17 cellular contexts compared by ENCODE assay signal in genomic region chr18:12334280-12335262, GRCh38. TPM values are rescaled to one million over a fixed set of nuclear protein-coding genes. Genes with fewer than 3 reads are reported as not detected.
DNase-seq lines count a peak whose midpoint lies in the region; ATAC-seq and TF ChIP-seq lines count a peak whose summit lies in the region.
"Had no signal": no experiment of that assay in that cellular context is flagged by ENCODE, and none has a peak within 500 bp of the region (broad histone marks: within the 10 kb centered on the region; RNA-seq: fewer than 3 reads in every experiment).

No MANE protein-coding gene starts in this region.

- TF ChIP-seq POLR2A in gastroesophageal sphincter (IDR thresholded peaks at IDR 0.05) = no peak

- peaks cover 10% of the 10 kb centered on the region for H3K4me1 ChIP-seq in NT2/D1 (ENCODE audit: insufficient read depth, insufficient read length)
- peaks cover 5 to 33% (median 10%) of the 10 kb centered on the region in 3 donors for H3K4me1 ChIP-seq in gastroesophageal sphincter

- no peaks in the 10 kb centered on the region for H3K4me1 Mint-ChIP-seq in memory B cell

- TF ChIP-seq CTCF in gastroesophageal sphincter (IDR thresholded peaks at IDR 0.05) = no peak

- H3K27ac ChIP-seq in gastroesophageal sphincter = peak overlapping the region in 3 of 4 donors; percentile 20 to 38 (median 25)
- H3K27ac ChIP-seq: hepatocyte had no signal

- ATAC-seq in gastroesophageal sphincter (no peak), memory B cell (ENCODE audit: low read depth) (no peak), HG02571 (IDR thresholded peaks at IDR 0.05; ENCODE audit: unreplicated experiment) (no peak), HG03469 (IDR thresholded peaks at IDR 0.05; ENCODE audit: unreplicated experiment) (no peak)

- no peaks in the 10 kb centered on the region for H3K27me3 Mint-ChIP-seq in memory B cell
- H3K27me3 Mint-ChIP-seq: activated CD4-positive, alpha-beta memory T cell treated with anti-CD3 and anti-CD28 coated beads for 36 hours; natural killer cell treated with Interleukin-12 subunit alpha and Interleukin-12 subunit beta and Interleukin-15 and Interleukin-18, amount 100 ng/mL, for 72 hours had no signal

- no peak for TF ChIP-seq EP300 in gastroesophageal sphincter (IDR thresholded peaks at IDR 0.05)

- DNase-seq in G401 (ENCODE audit: low spot score) (peak; percentile 37), NT2/D1 (ENCODE audit: low read depth, low spot score) (no peak), memory B cell (ENCODE audit: low spot score in 2 of 2) (no peak), 8988T (no peak), KBM-7 (no peak)
- DNase-seq: activated CD4-positive, alpha-beta memory T cell treated with anti-CD3 and anti-CD28 coated beads for 36 hours; anterior cingulate cortex; dermis blood vessel endothelial cell; NCI-H1436; NCI-H510A; OCI-M1 had no signal

- peaks cover 32% of the 10 kb centered on the region for H3K36me3 ChIP-seq in NT2/D1 (ENCODE audit: insufficient read depth, insufficient read length, low read length)
- peaks cover 0 to 85% of the 10 kb centered on the region in 2 donors for H3K36me3 ChIP-seq in gastroesophageal sphincter

- peaks cover 34% of the 10 kb centered on the region for H3K36me3 Mint-ChIP-seq in memory B cell

- H3K9me3 Mint-ChIP-seq in memory B cell = no peaks in the 10 kb centered on the region
- H3K9me3 Mint-ChIP-seq: activated CD4-positive, alpha-beta memory T cell treated with anti-CD3 and anti-CD28 coated beads for 36 hours; activated T-helper 2 cell treated with anti-CD3 and anti-CD28 coated beads, Interferon-gamma antibody, Interleukin-2, Interleukin-4, amounts not matched to agents 10 μg/mL and 5 μg/mL and 100 μg/mL, durations not matched to agents 14 hours and 24 hours and 36 hours; natural killer cell treated with Interleukin-12 subunit alpha and Interleukin-12 subunit beta and Interleukin-15 and Interleukin-18, amount 100 ng/mL, for 72 hours had no signal

- H3K4me3 Mint-ChIP-seq in memory B cell = no peak overlapping the region
- H3K4me3 Mint-ChIP-seq: activated CD4-positive, alpha-beta memory T cell treated with anti-CD3 and anti-CD28 coated beads for 36 hours; natural killer cell treated with Interleukin-12 subunit alpha and Interleukin-12 subunit beta and Interleukin-15 and Interleukin-18, amount 100 ng/mL, for 72 hours had no signal

- H3K27me3 ChIP-seq in NT2/D1 (ENCODE audit: insufficient read depth, insufficient read length) = no peaks in the 10 kb centered on the region
- no peaks in the 10 kb centered on the region for H3K27me3 ChIP-seq in gastroesophageal sphincter
- H3K27me3 ChIP-seq: hepatocyte had no signal

- H3K9me3 ChIP-seq in NT2/D1 (ENCODE audit: insufficient read depth, low read length) (no peaks in the 10 kb centered on the region), gastroesophageal sphincter (no peaks in the 10 kb centered on the region)

- H3K27ac Mint-ChIP-seq in memory B cell = peak overlapping the region; percentile 4
- H3K27ac Mint-ChIP-seq: activated CD4-positive, alpha-beta memory T cell treated with anti-CD3 and anti-CD28 coated beads for 36 hours; activated T-helper 2 cell treated with anti-CD3 and anti-CD28 coated beads, Interferon-gamma antibody, Interleukin-2, Interleukin-4, amounts not matched to agents 10 μg/mL and 5 μg/mL and 100 μg/mL, durations not matched to agents 14 hours and 24 hours and 36 hours; natural killer cell treated with Interleukin-12 subunit alpha and Interleukin-12 subunit beta and Interleukin-15 and Interleukin-18, amount 100 ng/mL, for 72 hours had no signal

- in situ Hi-C loops in G401 (cut with HindIII; ENCODE audit: low sequenced_read_pairs) (no loop called here), KBM-7 (cut with MboI; ENCODE audit: low pct_unique_long_range_greater_than_20kb, low sequenced_read_pairs) (no loop called here)

- WGBS in gastroesophageal sphincter (ENCODE audit: low coverage in 1 of 2), 2 donors = 57 to 58% methylated on average over 4 of the region's 6 CpGs

- peak overlapping the region; percentile 26 for H3K9ac ChIP-seq in NT2/D1 (ENCODE audit: insufficient read length, low read depth)

- H3K4me3 ChIP-seq in NT2/D1 (ENCODE audit: insufficient read length, low read depth) = no peak overlapping the region
- no peak overlapping the region for H3K4me3 ChIP-seq in gastroesophageal sphincter
- H3K4me3 ChIP-seq: hepatocyte had no signal

RNA-seq across cellular contexts. Expression of gene TUBB6, which starts 26.5 kb away (rescaled TPM):
- total RNA-seq in G401 (2014; rRNA removed; shearing (Covaris generic)) = 734 and 738 TPM in 2 replicates
- total RNA-seq in gastroesophageal sphincter = 100 to 1,000 TPM; 398 to 983 (median 654) TPM

RNA-seq across cellular contexts. Expression of gene AFG3L2, which starts 42.5 kb away (rescaled TPM):
- 84.5 and 107 TPM in 2 replicates for total RNA-seq in G401 (2014; rRNA removed; shearing (Covaris generic))
- 10 to 100 TPM; 38.4 to 52.9 (median 40.8) TPM for total RNA-seq in gastroesophageal sphincter
